8 cellular contexts compared by ENCODE assay signal in the genomic region with DNA sequence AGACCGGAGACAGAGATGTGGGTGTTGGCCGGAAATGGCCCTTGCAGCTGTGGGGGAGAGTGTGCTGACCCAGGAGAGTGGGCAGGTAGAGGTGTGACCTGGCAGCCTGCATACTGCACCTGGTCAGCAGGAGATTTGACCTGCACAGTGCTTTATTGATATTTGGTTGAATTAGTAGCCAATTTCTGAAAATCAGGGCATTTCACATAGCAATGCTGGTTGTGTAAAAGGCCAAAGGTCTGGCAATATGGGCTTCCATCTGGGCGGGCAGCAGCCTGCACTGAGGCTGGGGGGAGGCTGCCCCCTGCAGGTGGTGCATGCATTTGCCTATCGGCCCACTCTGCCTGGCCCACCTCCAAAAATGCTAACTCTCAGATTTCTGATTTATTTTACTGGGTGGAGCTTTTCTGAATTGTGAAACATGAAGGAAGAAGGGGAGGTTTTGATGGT. TPM values are rescaled to one million over a fixed set of nuclear protein-coding genes. Genes with fewer than 3 reads are reported as not detected.
A peak's percentile ranks its signal among the peaks of the same experiment; 100 is the strongest.
DNase-seq lines count a peak whose midpoint lies in the region; ATAC-seq and TF ChIP-seq lines count a peak whose summit lies in the region.

No MANE protein-coding gene starts in this region.

- 47 to 58% methylated on average over 4 of the region's 4 CpGs for WGBS in upper lobe of left lung, 2 donors

- H3K27ac ChIP-seq in Karpas-422 (ENCODE audit: low read length) (peak overlapping the region; percentile 38; the same call in 1 of the 2 replicates), upper lobe of left lung (no peak overlapping the region)

- H3K9me2 ChIP-seq in Karpas-422 (replicated peaks; ENCODE audit: insufficient read depth, low read length), result no peaks in the 10 kb centered on the region

- no peak for TF ChIP-seq EP300 in upper lobe of left lung (IDR thresholded peaks at IDR 0.05)

- DNase-seq in NCI-H1092 treated with DMSO at 0.1 percent for 48 hours (lab: John Stamatoyannopoulos, UW) (peak; percentile 13), NCI-H1092 (lab: John Stamatoyannopoulos, UW) (no peak), Karpas-422 (peak; percentile 92), iPS-NIHi7 (ENCODE audit: extremely low spot score) (peak; percentile 89), upper lobe of left lung (peak; percentile 64 to 87)
- peak; percentile 27 for DNase-seq in activated gamma-delta T cell treated with anti-CD3 and anti-CD28 coated beads, Interleukin-2, amount 50 U/mL, for 16 hours (ENCODE audit: low read depth)

- no peak overlapping the region for H2AFZ ChIP-seq in Karpas-422 (ENCODE audit: low read length)

- H3K4me1 ChIP-seq in Karpas-422 (ENCODE audit: low read length) (peaks cover 40% of the 10 kb centered on the region), upper lobe of left lung (no peaks in the 10 kb centered on the region)

- H4K20me1 ChIP-seq in Karpas-422 (ENCODE audit: insufficient read depth, low read depth, low read length), result no peaks in the 10 kb centered on the region

- H3K9me3 ChIP-seq in Karpas-422 (ENCODE audit: low read length), result peaks cover 24% of the 10 kb centered on the region
- peaks cover 0 to 8% (median 4%) of the 10 kb centered on the region in 4 donors for H3K9me3 ChIP-seq in upper lobe of left lung

- no peak overlapping the region; the same call in 1 of the 2 replicates for H3K9ac ChIP-seq in Karpas-422 (ENCODE audit: low read length)

- ATAC-seq in upper lobe of left lung (ENCODE audit: low FRiP score in 2 of 2) (peak; percentile 83), HG03097 (IDR thresholded peaks at IDR 0.05; ENCODE audit: low FRiP score, unreplicated experiment) (no peak), HG03175 (IDR thresholded peaks at IDR 0.05; ENCODE audit: unreplicated experiment) (no peak)

- peak; percentile 51 to 80 (median 70) for TF ChIP-seq CTCF in upper lobe of left lung (IDR thresholded peaks at IDR 0.05)

- no peaks in the 10 kb centered on the region for H3K79me2 ChIP-seq in Karpas-422 (ENCODE audit: low read length)

- H3K4me2 ChIP-seq in Karpas-422 (ENCODE audit: low read depth, low read length, poor library complexity, severe bottlenecking), result no peak overlapping the region

- no peaks in the 10 kb centered on the region for H3K27me3 ChIP-seq in Karpas-422 (ENCODE audit: low read length)
- H3K27me3 ChIP-seq in upper lobe of left lung, result no peaks in the 10 kb centered on the region

- no peak for TF ChIP-seq POLR2A in upper lobe of left lung (IDR thresholded peaks at IDR 0.05)

- H3K4me3 ChIP-seq in Karpas-422 (ENCODE audit: low read length), result no peak overlapping the region
- no peak overlapping the region for H3K4me3 ChIP-seq in upper lobe of left lung

- H3K36me3 ChIP-seq in Karpas-422 (ENCODE audit: insufficient read depth, low read length) (peaks cover 5% of the 10 kb centered on the region; the same call in 1 of the 2 replicates), upper lobe of left lung (no peaks in the 10 kb centered on the region)

RNA-seq across cellular contexts. Expression of gene MGLL, which starts 9.4 kb away (rescaled TPM):
- total RNA-seq in Karpas-422 (2014; rRNA removed; shearing (Covaris generic); ENCODE audit: low replicate concordance), result 58.0 and 63.3 TPM in 2 replicates
- total RNA-seq in upper lobe of left lung, result 100 to 1,000 TPM; 128 to 253 (median 190) TPM

Comparison
In these comparisons a context has a peak if more than half of its experiments do, and no peak if none do; other contexts are left out.
1. ATAC-seq: peak in upper lobe of left lung (2 of 2); none in HG03097 (single experiment) and HG03175 (single experiment).